In the genomic region with DNA sequence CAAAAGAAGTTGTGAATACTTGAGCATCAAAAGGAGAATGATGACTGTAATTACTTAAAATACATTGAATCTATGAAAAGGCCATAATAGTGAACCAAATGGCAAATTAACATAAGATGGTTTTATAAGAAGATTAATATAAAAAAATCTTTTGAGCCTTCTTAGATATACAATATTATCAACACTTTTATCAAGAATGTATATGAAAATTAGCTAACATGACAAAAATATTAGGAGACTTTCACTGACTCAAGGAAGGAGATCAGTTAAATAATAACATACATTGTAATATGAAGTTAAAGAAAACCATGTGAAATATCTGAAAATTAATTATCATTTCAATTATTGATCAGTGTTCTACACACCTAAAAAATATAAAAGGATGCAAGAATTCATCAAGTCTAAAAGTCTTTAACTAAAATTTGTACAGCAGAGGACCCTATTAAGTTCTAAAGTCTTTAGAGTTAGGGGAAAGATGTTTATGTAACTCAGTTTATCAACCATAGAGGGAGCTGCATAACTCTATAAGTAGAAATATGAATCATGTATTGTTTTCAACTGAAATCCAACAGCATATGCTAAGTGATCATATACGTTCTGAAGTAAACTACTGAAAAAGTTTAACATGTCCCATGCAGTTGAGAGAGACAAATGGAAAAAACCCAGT, we compare ENCODE assay signal across 28 cellular contexts.
DNase-seq lines count a peak whose midpoint lies in the region; FAIRE-seq and TF ChIP-seq lines count a peak whose summit lies in the region.
"Had no signal": no experiment of that assay in that cellular context is flagged by ENCODE, and none has a peak within 500 bp of the region (broad histone marks: within the 10 kb centered on the region; RNA-seq: fewer than 3 reads in every experiment).

No MANE protein-coding gene starts in this region.

- CTCF ChIA-PET in A673 (lab: Charles Lee): no interaction called here

- no peak overlapping the region for H3K4me3 Mint-ChIP-seq in astrocyte (ENCODE audit: unreplicated experiment)
- H3K4me3 Mint-ChIP-seq: activated T-cell treated with anti-CD3 and anti-CD28 coated beads, Interleukin-2, amount 50 U/mL, for 4 hours; CD4-positive, alpha-beta T cell; memory B cell; stimulated activated naive CD8-positive, alpha-beta T cell treated with anti-CD3 and anti-CD28 coated beads, Interleukin-15, amount 100 ng/mL, for 72 hours had no signal

- no peaks in the 10 kb centered on the region for H3K27me3 Mint-ChIP-seq in astrocyte (ENCODE audit: low read depth, unreplicated experiment)
- H3K27me3 Mint-ChIP-seq: CD4-positive, alpha-beta T cell; memory B cell; stimulated activated naive CD8-positive, alpha-beta T cell treated with anti-CD3 and anti-CD28 coated beads, Interleukin-15, amount 100 ng/mL, for 72 hours had no signal

- H3K27me3 ChIP-seq in A673 (replicated peaks; ENCODE audit: insufficient read depth, low read depth, low read length, poor library complexity) (no peaks in the 10 kb centered on the region), astrocyte (ENCODE audit: insufficient read depth, low read length) (no peaks in the 10 kb centered on the region)

- no peaks in the 10 kb centered on the region for H3K9me3 ChIP-seq in A673 (ENCODE audit: low read depth, low read length, poor library complexity, severe bottlenecking)
- no peaks in the 10 kb centered on the region for H3K9me3 ChIP-seq in astrocyte (ENCODE audit: insufficient read depth, low read depth, low read length)
- H3K9me3 ChIP-seq: thoracic aorta had no signal

- H3K36me3 Mint-ChIP-seq in astrocyte (ENCODE audit: low read depth, unreplicated experiment): no peaks in the 10 kb centered on the region
- H3K36me3 Mint-ChIP-seq: memory B cell had no signal

- POLR2A ChIA-PET in A673 (lab: Charles Lee; ENCODE audit: low non-redundant PET): no interaction called here

- FAIRE-seq in astrocyte (lab: Jason Lieb, UNC): no peak
- peak; percentile 44 for FAIRE-seq in frontal cortex (lab: Jason Lieb, UNC)
- FAIRE-seq: D721Med, endothelial cell of umbilical vein, HepG2, urothelium cell line had no signal

- no peak overlapping the region for H3K27ac ChIP-seq in A673 (ENCODE audit: low read depth, low read length, poor library complexity, severe bottlenecking)
- H3K27ac ChIP-seq in astrocyte (ENCODE audit: low read depth, low read length): no peak overlapping the region
- H3K27ac ChIP-seq in caudate nucleus (ENCODE audit: low read depth, low read length): no peak overlapping the region
- H3K27ac ChIP-seq: thoracic aorta, WERI-Rb-1 had no signal

- no TSS peak for BruUV-seq in A673 (replicated peaks; lab: Mats Ljungman, UMichigan)

- DNase-seq in A673 (ENCODE audit: low spot score) (peak; percentile 12), NAMALWA (ENCODE audit: low spot score) (peak; percentile 22), astrocyte (ENCODE audit: low read depth) (no peak), frontal cortex (ENCODE audit: low spot score in 2 of 2) (no peak), retina (no peak), caudate nucleus (lab: John Stamatoyannopoulos, UW) (no peak), DMS79 (lab: John Stamatoyannopoulos, UW) (no peak), dermis blood vessel endothelial cell (no peak)
- DNase-seq: activated CD4-positive, alpha-beta T cell treated with anti-CD3 and anti-CD28 coated beads, Interleukin-2, amount 50 U/mL, for 1 hour; activated T-cell treated with anti-CD3 and anti-CD28 coated beads, Interleukin-2, amount 50 U/mL, for 4 hours; CD4-positive, alpha-beta T cell; H7; Karpas-422; NCI-H1436; NCI-H446; NCI-H748 treated with DMSO at 0.1 percent for 48 hours; SIG-M5; stimulated activated CD4-positive, alpha-beta T cell treated with anti-CD3 and anti-CD28 coated beads, Interleukin-1b, Interleukin-23, amount 100 ng/mL, for 48 hours; stimulated activated naive CD8-positive, alpha-beta T cell treated with anti-CD3 and anti-CD28 coated beads, Interleukin-15, amount 100 ng/mL, for 72 hours; SW 1271; T-helper 9 cell; WERI-Rb-1 had no signal

- no peak overlapping the region for H3K9ac ChIP-seq in astrocyte (ENCODE audit: low read length)

- H2AFZ ChIP-seq in astrocyte (ENCODE audit: low read depth, low read length): no peak overlapping the region

- TF ChIP-seq CTCF in A673 (conservative IDR thresholded peaks at IDR 0.05; ENCODE audit: low read depth, low read length) (0 out of 2 replicates have a peak, but pooled peaks have one; percentile 23), astrocyte (IDR thresholded peaks at IDR 0.05; ENCODE audit: insufficient read depth, low read depth, low read length) (no peak)

- peak overlapping the region; percentile 82 for H3K27ac Mint-ChIP-seq in astrocyte (ENCODE audit: unreplicated experiment)
- H3K27ac Mint-ChIP-seq: CD4-positive, alpha-beta T cell; memory B cell had no signal

- no peak overlapping the region for H3K4me3 ChIP-seq in A673 (ENCODE audit: low read depth, low read length, poor library complexity, severe bottlenecking)
- H3K4me3 ChIP-seq in astrocyte (ENCODE audit: insufficient read depth, low read depth, low read length): no peak overlapping the region
- H3K4me3 ChIP-seq: thoracic aorta had no signal

- H3K4me1 Mint-ChIP-seq in astrocyte (ENCODE audit: low read depth, unreplicated experiment): no peaks in the 10 kb centered on the region
- H3K4me1 Mint-ChIP-seq: memory B cell; stimulated activated naive CD8-positive, alpha-beta T cell treated with anti-CD3 and anti-CD28 coated beads, Interleukin-15, amount 100 ng/mL, for 72 hours had no signal

- H4K20me1 ChIP-seq in astrocyte (ENCODE audit: insufficient read depth, low read length): no peaks in the 10 kb centered on the region

- H3K9me3 Mint-ChIP-seq in astrocyte (ENCODE audit: unreplicated experiment): no peaks in the 10 kb centered on the region
- H3K9me3 Mint-ChIP-seq: activated T-cell treated with anti-CD3 and anti-CD28 coated beads, Interleukin-2, amount 50 U/mL, for 4 hours had no signal

- H3K79me2 ChIP-seq in astrocyte (ENCODE audit: insufficient read depth, low read length): no peaks in the 10 kb centered on the region

- H3K4me1 ChIP-seq in A673 (ENCODE audit: insufficient read depth, low read length, poor library complexity, severe bottlenecking): no peaks in the 10 kb centered on the region
- no peaks in the 10 kb centered on the region for H3K4me1 ChIP-seq in astrocyte (ENCODE audit: insufficient read depth, low read length)

- intact Hi-C loops in A673 (cut with micrococcal nuclease; ENCODE audit: unreplicated experiment): no loop called here

- H3K36me3 ChIP-seq in A673 (ENCODE audit: insufficient read depth, low read length, poor library complexity, severe bottlenecking) (no peaks in the 10 kb centered on the region), astrocyte (ENCODE audit: insufficient read depth, low read length) (no peaks in the 10 kb centered on the region)
- H3K36me3 ChIP-seq: thoracic aorta, WERI-Rb-1 had no signal

- no peak overlapping the region for H3K4me2 ChIP-seq in astrocyte (ENCODE audit: low read length)

Comparison
In these comparisons a context has a peak if more than half of its experiments do, and no peak if none do; other contexts are left out.
1. DNase-seq: peak in A673 (single experiment) and NAMALWA (single experiment); none in astrocyte (single experiment), frontal cortex (0 of 2), retina (single experiment), caudate nucleus (0 of 61), DMS79 (single experiment) and dermis blood vessel endothelial cell (single experiment).